10 cellular contexts compared by ENCODE assay signal in genomic region chr1:37752213-37752582, GRCh38. TPM values are rescaled to one million over a fixed set of nuclear protein-coding genes. Genes with fewer than 3 reads are reported as not detected.
DNase-seq lines count a peak whose midpoint lies in the region; ATAC-seq and TF ChIP-seq lines count a peak whose summit lies in the region.
"Had no signal": no experiment of that assay in that cellular context is flagged by ENCODE, and none has a peak within 500 bp of the region (broad histone marks: within the 10 kb centered on the region; RNA-seq: fewer than 3 reads in every experiment).

No MANE protein-coding gene starts in this region.

- CTCF ChIA-PET in SK-N-SH (lab: Yijun Ruan, JAX): no interaction called here
- CTCF ChIA-PET in PC-3 (lab: Charles Lee): no interaction called here

- DNase-seq in SK-N-SH (peak; percentile 15), PC-3 (no peak), prostate gland (ENCODE audit: low spot score) (no peak), inferior parietal cortex (ENCODE audit: extremely low spot score) (no peak), iPS-NIHi11 (ENCODE audit: low spot score) (no peak)
- DNase-seq: activated CD4-positive, alpha-beta T cell treated with anti-CD3 and anti-CD28 coated beads for 4 hours had no signal

- H4K20me1 ChIP-seq in SK-N-SH (ENCODE audit: insufficient read depth): no peaks in the 10 kb centered on the region
- no peaks in the 10 kb centered on the region for H4K20me1 ChIP-seq in PC-3 (ENCODE audit: low read length)

- peaks cover 18% of the 10 kb centered on the region for H3K27me3 ChIP-seq in SK-N-SH (ENCODE audit: insufficient read depth)
- no peaks in the 10 kb centered on the region for H3K27me3 ChIP-seq in PC-3 (ENCODE audit: low read length)
- H3K27me3 ChIP-seq in endocrine pancreas (ENCODE audit: control insufficient read depth, insufficient read depth, low read length): no peaks in the 10 kb centered on the region
- peaks cover 8% of the 10 kb centered on the region for H3K27me3 ChIP-seq in prostate gland (replicated peaks; ENCODE audit: insufficient read depth)

- no peak overlapping the region for H2AFZ ChIP-seq in SK-N-SH (ENCODE audit: low read depth)
- peak overlapping the region; percentile 64; the same call in 1 of the 2 replicates for H2AFZ ChIP-seq in PC-3 (ENCODE audit: low read length)

- TF ChIP-seq POLR2A in prostate gland (IDR thresholded peaks at IDR 0.05): no peak

- no peak for TF ChIP-seq RAD21 in SK-N-SH (IDR thresholded peaks at IDR 0.05; ENCODE audit: low read length)

- TF ChIP-seq EP300 in SK-N-SH (IDR thresholded peaks at IDR 0.05; ENCODE audit: borderline replicate concordance in 1 of 2, low read depth in 1 of 2, low read length in 1 of 2): no peak

- TF ChIP-seq CTCF in SK-N-SH (IDR thresholded peaks at IDR 0.05) (no peak), PC-3 (conservative IDR thresholded peaks at IDR 0.05; ENCODE audit: low read depth, low read length) (no peak), prostate gland (IDR thresholded peaks at IDR 0.05) (no peak)

- 64% methylated on average over 11 of the region's 11 CpGs for WGBS in SK-N-SH (ENCODE audit: low lambda C conversion rate)
- 20% methylated on average over 11 of the region's 11 CpGs for WGBS in prostate gland

- no peak for ATAC-seq in SK-N-SH treated with all-trans-retinoic acid at 6 μM for 48 hours
- ATAC-seq in PC-3: peak; percentile 11
- no peak for ATAC-seq in GM21786 (IDR thresholded peaks at IDR 0.05; ENCODE audit: unreplicated experiment)

- POLR2A ChIA-PET in SK-N-SH (lab: Yijun Ruan, JAX): no interaction called here
- POLR2A ChIA-PET in PC-3 (lab: Charles Lee; ENCODE audit: unreplicated experiment): no interaction called here

- intact Hi-C loops in PC-3 (cut with micrococcal nuclease) (no loop called here), prostate gland (cut with DNase I) (no loop called here)

- H3K9me2 ChIP-seq in SK-N-SH (no peaks in the 10 kb centered on the region), PC-3 (replicated peaks; ENCODE audit: low read length) (no peaks in the 10 kb centered on the region)

- BruUV-seq in PC-3 (replicated peaks; lab: Mats Ljungman, UMichigan): no TSS peak

- H3K36me3 ChIP-seq in SK-N-SH (replicated peaks in 1 of 2; ENCODE audit: control insufficient read depth in 1 of 2, insufficient read depth in 2 of 2, low read length in 1 of 2): no peaks in the 10 kb centered on the region
- no peaks in the 10 kb centered on the region for H3K36me3 ChIP-seq in PC-3 (ENCODE audit: low read depth, low read length)
- H3K36me3 ChIP-seq in endocrine pancreas (ENCODE audit: control insufficient read depth, insufficient read depth, low read length): no peaks in the 10 kb centered on the region
- no peaks in the 10 kb centered on the region for H3K36me3 ChIP-seq in prostate gland

- H3K9ac ChIP-seq in SK-N-SH (no peak overlapping the region), PC-3 (ENCODE audit: low read length) (no peak overlapping the region), endocrine pancreas (ENCODE audit: control insufficient read depth, insufficient read depth, low read length) (peak overlapping the region; percentile 87)

- H3K4me1 ChIP-seq in SK-N-SH (ENCODE audit: control insufficient read depth in 1 of 2, insufficient read depth in 2 of 2, low read depth in 1 of 2, low read length in 1 of 2) (no peaks in the 10 kb centered on the region; a peak in 1 of 4 replicates), PC-3 (ENCODE audit: insufficient read depth, low read length) (peaks cover 5% of the 10 kb centered on the region; the same call in 1 of the 2 replicates), endocrine pancreas (ENCODE audit: control insufficient read depth, insufficient read depth, low read length) (no peaks in the 10 kb centered on the region), prostate gland (replicated peaks) (no peaks in the 10 kb centered on the region)

- H3K27ac ChIP-seq in SK-N-SH (ENCODE audit: low read depth in 2 of 2, low read length in 1 of 2) (no peak overlapping the region), PC-3 (ENCODE audit: low read length) (no peak overlapping the region), prostate gland (no peak overlapping the region)

- H3F3A ChIP-seq in SK-N-SH (replicated peaks; ENCODE audit: insufficient read depth) (no peaks in the 10 kb centered on the region), PC-3 (ENCODE audit: low read length, unreplicated experiment) (no peaks in the 10 kb centered on the region)

- H3K4me3 ChIP-seq in SK-N-SH (ENCODE audit: low read depth in 2 of 2, low read length in 1 of 2): peak overlapping the region in 1 of 2 experiments; percentile 15; a peak in 1 of 4 replicates
- peak overlapping the region; percentile 59 for H3K4me3 ChIP-seq in PC-3 (ENCODE audit: low read length)
- peak overlapping the region; percentile 75 for H3K4me3 ChIP-seq in endocrine pancreas (ENCODE audit: control insufficient read depth, insufficient read depth, low read length)
- peak overlapping the region; percentile 27 to 37 for H3K4me3 ChIP-seq in prostate gland

- H3K79me2 ChIP-seq in SK-N-SH (ENCODE audit: insufficient read depth) (no peaks in the 10 kb centered on the region), PC-3 (ENCODE audit: low read length) (no peaks in the 10 kb centered on the region)

- H3K4me2 ChIP-seq in SK-N-SH (no peak overlapping the region), PC-3 (ENCODE audit: low read length) (peak overlapping the region; percentile 55)

- no peaks in the 10 kb centered on the region for H3K9me3 ChIP-seq in SK-N-SH
- H3K9me3 ChIP-seq in PC-3 (ENCODE audit: low read length): no peaks in the 10 kb centered on the region
- no peaks in the 10 kb centered on the region for H3K9me3 ChIP-seq in endocrine pancreas (ENCODE audit: control insufficient read depth, low read length)
- H3K9me3 ChIP-seq in prostate gland: no peaks in the 10 kb centered on the region

TF ChIP-seq in SK-N-SH, 30 proteins besides CTCF, POLR2A, EP300 and RAD21 (continues in another document):
- no peak for TF ChIP-seq MEF2A (IDR thresholded peaks at IDR 0.05; ENCODE audit: borderline replicate concordance, low read depth)
- TF ChIP-seq TCF12 (IDR thresholded peaks at IDR 0.05): no peak
- no peak for TF ChIP-seq RXRA (IDR thresholded peaks at IDR 0.05; ENCODE audit: borderline replicate concordance, low read depth)
- no peak for TF ChIP-seq YY1 (IDR thresholded peaks at IDR 0.05; ENCODE audit: low read depth)
- no peak for TF ChIP-seq NRF1 (IDR thresholded peaks at IDR 0.05; ENCODE audit: low read depth, low read length)
- no peak for TF ChIP-seq CHD2 (IDR thresholded peaks at IDR 0.05; ENCODE audit: low read length, partially characterized antibody)
- no peak for TF ChIP-seq JUND (IDR thresholded peaks at IDR 0.05)
- TF ChIP-seq EZH2phosphoT487 (IDR thresholded peaks at IDR 0.05; ENCODE audit: borderline replicate concordance, low read depth): no peak
- no peak for TF ChIP-seq GABPA (IDR thresholded peaks at IDR 0.05; ENCODE audit: low read depth)
- TF ChIP-seq FOSL2 (IDR thresholded peaks at IDR 0.05; ENCODE audit: borderline replicate concordance, low read depth): no peak

TF ChIP-seq in SK-N-SH treated with all-trans-retinoic acid at 6 μM for 48 hours, 23 proteins besides CTCF, POLR2A, EP300 and RAD21 (continues in another document):
- TF ChIP-seq ISL1 (CRISPR knock-in tag; IDR thresholded peaks at IDR 0.05) (no peak), PPARA (CRISPR knock-in tag; IDR thresholded peaks at IDR 0.05; ENCODE audit: borderline replicate concordance) (no peak), POU6F1 (CRISPR knock-in tag; IDR thresholded peaks at IDR 0.05; ENCODE audit: borderline replicate concordance, low read depth) (no peak), ZFP3 (CRISPR knock-in tag; IDR thresholded peaks at IDR 0.05) (no peak)

RNA-seq across cellular contexts. Expression of gene EPHA10, which starts 12.7 kb away (rescaled TPM):
- 0.05 and 0.06 TPM in 2 replicates for polyA plus RNA-seq in SK-N-SH (2012; rRNA removed)
- 0.05 and 0.14 TPM in 2 replicates for polyA plus RNA-seq in SK-N-SH (2012; cell fraction: cytosol; rRNA removed)
- polyA plus RNA-seq in SK-N-SH (2012; cell fraction: nucleus; rRNA removed): 0.14 and 0.36 TPM in 2 replicates
- 1.8 and 3.5 TPM in 2 replicates for total RNA-seq in PC-3 (2014; rRNA removed)
- total RNA-seq in prostate gland: 10 to 100 TPM in 1 of 2 donors, under 1 TPM in 1; 0.73 to 11.8 TPM
- total RNA-seq: A673 had no signal

RNA-seq across cellular contexts. Expression of gene MANEAL, which starts 41.4 kb away (rescaled TPM):
- polyA plus RNA-seq in SK-N-SH (2012; rRNA removed): 2.7 and 3.7 TPM in 2 replicates
- polyA plus RNA-seq in SK-N-SH (2012; cell fraction: cytosol; rRNA removed): 2.4 and 4.7 TPM in 2 replicates
- 1.4 and 2.4 TPM in 2 replicates for polyA plus RNA-seq in SK-N-SH (2012; cell fraction: nucleus; rRNA removed)
- 47.6 and 54.1 TPM in 2 replicates for total RNA-seq in PC-3 (2014; rRNA removed)
- total RNA-seq in prostate gland: 10 to 100 TPM in 1 of 2 donors, 1 to 10 TPM in 1; 8.8 to 11.2 TPM

RNA-seq across cellular contexts. Expression of gene C1orf122, which starts 55.4 kb away (rescaled TPM):
- 63.2 and 75.3 TPM in 2 replicates for polyA plus RNA-seq in SK-N-SH (2012; rRNA removed)
- polyA plus RNA-seq in SK-N-SH (2012; cell fraction: cytosol; rRNA removed): 49.7 and 58.1 TPM in 2 replicates
- polyA plus RNA-seq in SK-N-SH (2012; cell fraction: nucleus; rRNA removed): 68.5 and 98.0 TPM in 2 replicates
- total RNA-seq in PC-3 (2014; rRNA removed): 70.1 and 72.5 TPM in 2 replicates
- total RNA-seq in prostate gland: 100 to 1,000 TPM; 141 to 170 TPM

RNA-seq across cellular contexts. Expression of gene YRDC, which starts 55.8 kb away (rescaled TPM):
- polyA plus RNA-seq in SK-N-SH (2012; rRNA removed): 34.2 and 46.1 TPM in 2 replicates
- 35.5 and 41.0 TPM in 2 replicates for polyA plus RNA-seq in SK-N-SH (2012; cell fraction: cytosol; rRNA removed)
- 17.7 and 26.1 TPM in 2 replicates for polyA plus RNA-seq in SK-N-SH (2012; cell fraction: nucleus; rRNA removed)
- total RNA-seq in PC-3 (2014; rRNA removed) (41.8 and 51.9 TPM in 2 replicates), prostate gland (10 to 100 TPM; 23.7 to 33.5 TPM)

RNA-seq across cellular contexts. Expression of gene CDCA8, which starts 59.9 kb away (rescaled TPM):
- polyA plus RNA-seq in SK-N-SH (2012; rRNA removed): 18.9 and 22.9 TPM in 2 replicates
- 16.2 and 21.3 TPM in 2 replicates for polyA plus RNA-seq in SK-N-SH (2012; cell fraction: cytosol; rRNA removed)
- polyA plus RNA-seq in SK-N-SH (2012; cell fraction: nucleus; rRNA removed): 14.5 and 22.7 TPM in 2 replicates
- 30.1 and 31.8 TPM in 2 replicates for total RNA-seq in PC-3 (2014; rRNA removed)
- total RNA-seq in prostate gland: 1 to 10 TPM; 2.1 to 8.6 TPM
